Comparison of ENCODE assay signal across 9 cellular contexts in the genomic region with DNA sequence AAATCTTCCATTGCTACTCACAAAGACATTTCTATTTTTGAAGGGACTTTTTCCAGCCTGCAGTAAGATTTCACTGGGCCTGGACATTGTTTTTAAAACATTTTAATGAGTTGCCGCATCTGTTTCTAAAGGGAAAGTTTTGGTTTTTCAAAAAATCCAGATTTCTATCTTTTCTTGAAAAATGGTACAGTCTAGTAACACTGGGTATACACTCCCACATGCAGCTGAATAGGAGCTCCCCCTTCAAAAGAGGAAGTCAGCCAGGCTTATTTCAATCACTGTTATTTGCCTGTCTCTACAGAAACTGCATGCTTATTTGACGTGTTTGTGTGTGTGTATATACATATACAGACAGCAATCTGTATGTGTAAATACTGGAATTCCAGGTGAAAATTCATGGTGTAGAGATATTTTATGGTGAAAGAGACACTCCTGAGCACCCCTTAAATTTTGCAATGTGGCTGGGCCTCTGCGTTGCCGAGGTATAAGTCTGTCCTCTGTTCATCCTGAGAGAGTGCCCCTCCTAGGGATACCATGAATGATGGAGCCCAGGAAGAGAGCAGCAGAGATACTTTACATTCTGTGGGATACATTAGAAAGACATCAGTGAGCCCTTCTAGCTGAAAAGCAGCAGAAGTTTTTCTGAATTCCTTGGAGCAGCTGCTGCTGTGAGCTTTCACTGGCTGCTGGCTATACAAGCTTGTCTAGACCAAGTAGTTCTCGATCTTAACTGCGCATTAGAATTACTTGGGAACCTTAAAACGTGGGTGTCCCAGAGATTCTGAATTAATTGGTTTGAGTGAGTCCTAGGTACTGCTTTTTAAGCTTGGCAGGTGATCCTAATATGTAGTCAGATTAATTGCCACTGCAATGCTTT. TPM values are rescaled to one million over a fixed set of nuclear protein-coding genes. Genes with fewer than 3 reads are reported as not detected.
DNase-seq lines count a peak whose midpoint lies in the region; ATAC-seq and TF ChIP-seq lines count a peak whose summit lies in the region.
"Had no signal": no experiment of that assay in that cellular context is flagged by ENCODE, and none has a peak within 500 bp of the region (broad histone marks: within the 10 kb centered on the region; RNA-seq: fewer than 3 reads in every experiment).

No MANE protein-coding gene starts in this region.

- peak; percentile 46 for DNase-seq in GM10248 (ENCODE audit: extremely low spot score)
- no peak for DNase-seq in heart right ventricle
- DNase-seq in mammary epithelial cell, result no peak
- DNase-seq in activated T-cell treated with anti-CD3 and anti-CD28 coated beads, Interleukin-2, amount 50 U/mL, for 1 hour, result no peak
- no peak for DNase-seq in endothelial cell (ENCODE audit: low spot score)
- DNase-seq in COLO668 (lab: John Stamatoyannopoulos, UW; ENCODE audit: unreplicated experiment), result no peak

- H3K9ac ChIP-seq in mammary epithelial cell (ENCODE audit: insufficient read depth, low read length), result no peak overlapping the region

- H3K36me3 ChIP-seq in heart right ventricle (no peaks in the 10 kb centered on the region), mammary epithelial cell (ENCODE audit: insufficient read depth, low read length) (no peaks in the 10 kb centered on the region)

- no peak overlapping the region for H3K4me3 Mint-ChIP-seq in endothelial cell (ENCODE audit: unreplicated experiment)

- WGBS in heart right ventricle, 2 donors, result 57 to 63% methylated on average over 7 of the region's 7 CpGs
- WGBS in mammary epithelial cell (ENCODE audit: low coverage, missing lambda C conversion rate), result 66% methylated on average over 6 of the region's 7 CpGs

- no peaks in the 10 kb centered on the region for H3K27me3 Mint-ChIP-seq in endothelial cell (ENCODE audit: unreplicated experiment)
- H3K27me3 Mint-ChIP-seq: IgD-negative memory B cell had no signal

- POLR2A ChIA-PET in GM10248 (lab: Yijun Ruan, JAX), result no interaction called here

- no peaks in the 10 kb centered on the region for H3K36me3 Mint-ChIP-seq in endothelial cell (ENCODE audit: low read depth, unreplicated experiment)
- H3K36me3 Mint-ChIP-seq: IgD-negative memory B cell had no signal

- ATAC-seq in GM21423 (IDR thresholded peaks at IDR 0.05; ENCODE audit: unreplicated experiment) (peak; percentile 79), HG03565 (IDR thresholded peaks at IDR 0.05; ENCODE audit: unreplicated experiment) (peak; percentile 96), heart right ventricle (peak in 6 of 8 donors; percentile 38 to 74 (median 62))

- no peaks in the 10 kb centered on the region for H3K4me1 Mint-ChIP-seq in endothelial cell (ENCODE audit: unreplicated experiment)

- H3K27ac ChIP-seq in heart right ventricle (peak overlapping the region in 9 of 10 donors; percentile 5 to 71 (median 38)), mammary epithelial cell (ENCODE audit: insufficient read depth, low read depth, low read length) (no peak overlapping the region)

- no peaks in the 10 kb centered on the region for H4K20me1 ChIP-seq in mammary epithelial cell (ENCODE audit: insufficient read depth, low read length)

- no peaks in the 10 kb centered on the region for H3K9me3 Mint-ChIP-seq in endothelial cell (ENCODE audit: unreplicated experiment)
- H3K9me3 Mint-ChIP-seq: IgD-negative memory B cell had no signal

- in situ Hi-C loops in mammary epithelial cell (cut with MboI; ENCODE audit: low sequenced_read_pairs in 2 of 2), result no loop called here

- no TSS peak for BruUV-seq in mammary epithelial cell (replicated peaks; lab: Mats Ljungman, UMichigan)

- peaks cover 0 to 30% (median 18%) of the 10 kb centered on the region in 9 donors for H3K4me1 ChIP-seq in heart right ventricle
- H3K4me1 ChIP-seq in mammary epithelial cell (ENCODE audit: insufficient read depth, low read length), result no peaks in the 10 kb centered on the region

- CTCF ChIA-PET in GM10248 (lab: Yijun Ruan, JAX) (interaction anchor here (0.9 to 4.4 kb wide), 6 partner anchors 9 to 200 kb away, joined by 3 to 27 read pairs (median 7); partner anchors contain the start of gene REPS1), mammary epithelial cell (lab: Charles Lee; ENCODE audit: low non-redundant PET) (no interaction called here)

- H3K9me3 ChIP-seq in heart right ventricle (no peaks in the 10 kb centered on the region), mammary epithelial cell (replicated peaks; ENCODE audit: insufficient read depth, low read length) (no peaks in the 10 kb centered on the region)

- dilution Hi-C loops in mammary epithelial cell (cut with HindIII; ENCODE audit: low sequenced_read_pairs), result no loop called here

- no peak for TF ChIP-seq CTCF in GM10248 (IDR thresholded peaks at IDR 0.05; ENCODE audit: control extremely low read depth, extremely low read depth, low read depth, missing control alignments)
- TF ChIP-seq CTCF in heart right ventricle (IDR thresholded peaks at IDR 0.05), result no peak
- no peak for TF ChIP-seq CTCF in mammary epithelial cell (conservative IDR thresholded peaks at IDR 0.05 in 1 of 2, IDR thresholded peaks at IDR 0.05 in 1 of 2; ENCODE audit: extremely low read depth in 1 of 2, insufficient read depth in 1 of 2, low read depth in 1 of 2, low read length in 2 of 2)
- TF ChIP-seq CTCF in endothelial cell (IDR thresholded peaks at IDR 0.05; ENCODE audit: unreplicated experiment), result no peak

- no peaks in the 10 kb centered on the region for H3K27me3 ChIP-seq in heart right ventricle
- H3K27me3 ChIP-seq in mammary epithelial cell (ENCODE audit: insufficient read depth, low read length), result no peaks in the 10 kb centered on the region

- intact Hi-C loops in heart right ventricle (cut with DNase I) (no loop called here), mammary epithelial cell (cut with micrococcal nuclease) (no loop called here)

- H3K79me2 ChIP-seq in mammary epithelial cell (ENCODE audit: insufficient read depth, low read length), result no peaks in the 10 kb centered on the region

- H3K4me2 ChIP-seq in mammary epithelial cell (ENCODE audit: insufficient read depth, low read depth, low read length), result no peak overlapping the region

- H3K27ac Mint-ChIP-seq in endothelial cell (ENCODE audit: unreplicated experiment), result no peak overlapping the region
- H3K27ac Mint-ChIP-seq: IgD-negative memory B cell had no signal

- H3K4me3 ChIP-seq in heart right ventricle (no peak overlapping the region), mammary epithelial cell (replicated peaks in 1 of 3; ENCODE audit: insufficient read depth in 1 of 3, low read depth in 2 of 3, low read length in 3 of 3) (no peak overlapping the region)

- no peak overlapping the region for H2AFZ ChIP-seq in mammary epithelial cell (ENCODE audit: low read depth, low read length)

RNA-seq across cellular contexts. Expression of gene ABRACL, which starts 12.0 kb away (rescaled TPM):
- total RNA-seq in heart right ventricle (10 to 100 TPM in 2 of 10 donors, 1 to 10 TPM in 8; 2.6 to 13.9 (median 5.2) TPM), mammary epithelial cell (10 to 100 TPM; 42.5 to 50.4 TPM), endothelial cell (ENCODE audit: unreplicated experiment) (117 TPM)
- polyA plus RNA-seq in heart right ventricle (10 to 100 TPM; 10.3 to 20.8 TPM), mammary epithelial cell (65.2 TPM)
- 9.5 TPM for polyA minus RNA-seq in mammary epithelial cell

RNA-seq across cellular contexts. Expression of gene REPS1, which starts 28.5 kb away (rescaled TPM):
- total RNA-seq in heart right ventricle (10 to 100 TPM; 30.2 to 43.9 (median 39.4) TPM), mammary epithelial cell (10 to 100 TPM; 39.5 to 55.8 TPM), endothelial cell (ENCODE audit: unreplicated experiment) (50.4 TPM)
- polyA plus RNA-seq in heart right ventricle (10 to 100 TPM; 34.0 to 43.2 TPM), mammary epithelial cell (45.8 TPM)
- 55.7 TPM for polyA minus RNA-seq in mammary epithelial cell
